26 cellular contexts compared by ENCODE assay signal in genomic region chr6:156464100-156464878, GRCh38.
DNase-seq lines count a peak whose midpoint lies in the region; ATAC-seq and TF ChIP-seq lines count a peak whose summit lies in the region.
"Had no signal": no experiment of that assay in that cellular context is flagged by ENCODE, and none has a peak within 500 bp of the region (broad histone marks: within the 10 kb centered on the region; RNA-seq: fewer than 3 reads in every experiment).

No MANE protein-coding gene starts in this region.

- peak; percentile 66 for ATAC-seq in GM18858 (IDR thresholded peaks at IDR 0.05; ENCODE audit: unreplicated experiment)
- peak; percentile 91 for ATAC-seq in GM21526 (IDR thresholded peaks at IDR 0.05; ENCODE audit: low FRiP score, unreplicated experiment)
- peak; percentile 64 for ATAC-seq in HG03432 (IDR thresholded peaks at IDR 0.05; ENCODE audit: unreplicated experiment)
- peak; percentile 31 for ATAC-seq in activated T-helper 17 cell treated with anti-CD3 and anti-CD28 coated beads, Interleukin-2, amount 50 U/mL, for 72 hours (replicated peaks)
- ATAC-seq in stimulated activated effector memory CD8-positive, alpha-beta T cell treated with anti-CD3 and anti-CD28 coated beads, Interleukin-12 subunit alpha, Interleukin-12 subunit beta, amount 100 ng/mL, for 72 hours, result no peak
- ATAC-seq: right cardiac atrium; Right ventricle myocardium inferior; stimulated activated naive CD8-positive, alpha-beta T cell treated with anti-CD3 and anti-CD28 coated beads, Interleukin-15, Interleukin-2, amounts not matched to agents 100 U/mL and 50 U/mL, for 24 hours had no signal

- no peaks in the 10 kb centered on the region for H3K9me3 ChIP-seq in testis
- H3K9me3 ChIP-seq: BLaER1, breast epithelium, SK-N-SH had no signal

- no peak overlapping the region for H3K4me3 Mint-ChIP-seq in activated T-helper 17 cell treated with anti-CD3 and anti-CD28 coated beads, Interleukin-2, amount 50 U/mL, for 72 hours
- H3K4me3 Mint-ChIP-seq in stimulated activated effector memory CD8-positive, alpha-beta T cell treated with anti-CD3 and anti-CD28 coated beads, Interleukin-12 subunit alpha, Interleukin-12 subunit beta, amount 100 ng/mL, for 72 hours, result no peak overlapping the region
- H3K4me3 Mint-ChIP-seq: activated B cell treated with CpG ODN at 0.5 μM for 24 hours; activated CD4-positive, alpha-beta T cell treated with anti-CD3 and anti-CD28 coated beads, Interleukin-2, amount 10 ng/mL, durations not matched to agents 7 days and 5 days; activated naive CD8-positive, alpha-beta T cell; T-helper 1 cell treated with Interleukin-12 subunit alpha and Interleukin-12 subunit beta and Interleukin-4 antibody, amounts not matched to agents 30 μg/mL and 1 μg/mL, for 36 hours had no signal

- TF ChIP-seq CTCF in testis (IDR thresholded peaks at IDR 0.05), result no peak

- no peaks in the 10 kb centered on the region for H3K4me1 ChIP-seq in testis
- H3K4me1 ChIP-seq: breast epithelium had no signal

- H3K36me3 Mint-ChIP-seq in activated T-helper 17 cell treated with anti-CD3 and anti-CD28 coated beads, Interleukin-2, amount 50 U/mL, for 72 hours (ENCODE audit: low read depth), result no peaks in the 10 kb centered on the region
- H3K36me3 Mint-ChIP-seq in stimulated activated effector memory CD8-positive, alpha-beta T cell treated with anti-CD3 and anti-CD28 coated beads, Interleukin-12 subunit alpha, Interleukin-12 subunit beta, amount 100 ng/mL, for 72 hours, result no peaks in the 10 kb centered on the region
- H3K36me3 Mint-ChIP-seq: activated naive CD8-positive, alpha-beta T cell had no signal

- H3K9me3 Mint-ChIP-seq in activated T-helper 17 cell treated with anti-CD3 and anti-CD28 coated beads, Interleukin-2, amount 50 U/mL, for 72 hours, result no peaks in the 10 kb centered on the region
- no peaks in the 10 kb centered on the region for H3K9me3 Mint-ChIP-seq in stimulated activated effector memory CD8-positive, alpha-beta T cell treated with anti-CD3 and anti-CD28 coated beads, Interleukin-12 subunit alpha, Interleukin-12 subunit beta, amount 100 ng/mL, for 72 hours
- H3K9me3 Mint-ChIP-seq: T-helper 1 cell treated with Interleukin-12 subunit alpha and Interleukin-12 subunit beta and Interleukin-4 antibody, amounts not matched to agents 30 μg/mL and 1 μg/mL, for 36 hours had no signal

- H3K27me3 Mint-ChIP-seq in activated T-helper 17 cell treated with anti-CD3 and anti-CD28 coated beads, Interleukin-2, amount 50 U/mL, for 72 hours, result no peaks in the 10 kb centered on the region

- H3K4me1 Mint-ChIP-seq in activated T-helper 17 cell treated with anti-CD3 and anti-CD28 coated beads, Interleukin-2, amount 50 U/mL, for 72 hours, result peaks cover 8% of the 10 kb centered on the region
- H3K4me1 Mint-ChIP-seq in stimulated activated effector memory CD8-positive, alpha-beta T cell treated with anti-CD3 and anti-CD28 coated beads, Interleukin-12 subunit alpha, Interleukin-12 subunit beta, amount 100 ng/mL, for 72 hours, result peaks cover 5% of the 10 kb centered on the region
- H3K4me1 Mint-ChIP-seq: activated B cell treated with CpG ODN at 0.5 μM for 24 hours had no signal

- no peaks in the 10 kb centered on the region for H3K27me3 ChIP-seq in testis
- H3K27me3 ChIP-seq: BLaER1, breast epithelium had no signal

- TF ChIP-seq POLR2A in testis (IDR thresholded peaks at IDR 0.05), result no peak
- no peak for TF ChIP-seq POLR2A in erythroblast (IDR thresholded peaks at IDR 0.05; ENCODE audit: low read length)

- 68 to 76% methylated on average over 7 of the region's 7 CpGs for WGBS in testis, 2 donors

- H3K36me3 ChIP-seq in testis (ENCODE audit: low read depth, missing control alignments), result no peaks in the 10 kb centered on the region
- H3K36me3 ChIP-seq: BLaER1, breast epithelium had no signal

- no peak overlapping the region for H3K27ac Mint-ChIP-seq in activated T-helper 17 cell treated with anti-CD3 and anti-CD28 coated beads, Interleukin-2, amount 50 U/mL, for 72 hours
- no peak overlapping the region for H3K27ac Mint-ChIP-seq in stimulated activated effector memory CD8-positive, alpha-beta T cell treated with anti-CD3 and anti-CD28 coated beads, Interleukin-12 subunit alpha, Interleukin-12 subunit beta, amount 100 ng/mL, for 72 hours
- H3K27ac Mint-ChIP-seq: activated B cell treated with CpG ODN at 0.5 μM for 24 hours; activated CD4-positive, alpha-beta T cell treated with anti-CD3 and anti-CD28 coated beads, Interleukin-2, amount 10 ng/mL, durations not matched to agents 7 days and 5 days; activated naive CD8-positive, alpha-beta T cell; T-helper 1 cell treated with Interleukin-12 subunit alpha and Interleukin-12 subunit beta and Interleukin-4 antibody, amounts not matched to agents 30 μg/mL and 1 μg/mL, for 36 hours had no signal

- DNase-seq in testis (no peak), NCI-H2107 (lab: John Stamatoyannopoulos, UW) (no peak), erythroblast (lab: John Stamatoyannopoulos, UW) (no peak)
- no peak for DNase-seq in stimulated activated effector memory CD8-positive, alpha-beta T cell treated with anti-CD3 and anti-CD28 coated beads, Interleukin-12 subunit alpha, Interleukin-12 subunit beta, amount 100 ng/mL, for 72 hours (ENCODE audit: low spot score in 2 of 2)
- DNase-seq: activated B cell treated with CpG ODN at 0.5 μM for 24 hours; activated CD4-positive, alpha-beta T cell treated with anti-CD3 and anti-CD28 coated beads, Interleukin-2, amount 10 ng/mL, durations not matched to agents 7 days and 5 days; activated effector memory CD4-positive, alpha-beta T cell treated with anti-CD3 and anti-CD28 coated beads, Interleukin-2, amount 50 U/mL, for 16 hours; activated T-cell treated with anti-CD3 and anti-CD28 coated beads, Interleukin-2, amount 50 U/mL, for 1 hour; DMS153; KG1; NCI-H1436 treated with DMSO at 0.1 percent for 48 hours; NCI-H526; PC-9; right cardiac atrium; SK-N-SH; stimulated activated naive CD8-positive, alpha-beta T cell treated with anti-CD3 and anti-CD28 coated beads, Interleukin-15, Interleukin-2, amounts not matched to agents 100 U/mL and 50 U/mL, for 24 hours had no signal

- intact Hi-C loops in testis (cut with DNase I; ENCODE audit: low total_unique reads), result no loop called here

- no peak overlapping the region for H3K4me3 ChIP-seq in testis
- H3K4me3 ChIP-seq: BLaER1, breast epithelium, PC-9, smooth muscle cell had no signal

- no peak overlapping the region for H3K27ac ChIP-seq in testis
- H3K27ac ChIP-seq: BLaER1, breast epithelium, PC-9 had no signal
